ENCODE assay signal across 8 cellular contexts in genomic region chr10:102644066-102644645, GRCh38. TPM values are rescaled to one million over a fixed set of nuclear protein-coding genes. Genes with fewer than 3 reads are reported as not detected.
DNase-seq lines count a peak whose midpoint lies in the region; ATAC-seq and TF ChIP-seq lines count a peak whose summit lies in the region.

TRIM8 (plus strand) TSS chr10:102644479; CDS start chr10:102644618, 139 bp downstream.

- H3K27me3 Mint-ChIP-seq in activated T-cell treated with anti-CD3 and anti-CD28 coated beads, Interleukin-2, amount 50 U/mL, for 4 hours (ENCODE audit: low read depth) = no peaks in the 10 kb centered on the region
- H3K27me3 Mint-ChIP-seq in nephron (ENCODE audit: low read depth) = no peaks in the 10 kb centered on the region

- H3K27me3 ChIP-seq in esophagus squamous epithelium = no peaks in the 10 kb centered on the region
- no peaks in the 10 kb centered on the region for H3K27me3 ChIP-seq in tibial artery

- TF ChIP-seq CTCF in esophagus squamous epithelium (IDR thresholded peaks at IDR 0.05) (peak in 1 of 6 experiments; percentile 13), nephron (IDR thresholded peaks at IDR 0.05; ENCODE audit: unreplicated experiment in 3 of 3) (no peak), tibial artery (IDR thresholded peaks at IDR 0.05) (no peak)

- ATAC-seq in activated T-cell treated with anti-CD3 and anti-CD28 coated beads, Interleukin-2, amount 50 U/mL, for 4 hours = peak; percentile 19 to 23

- no peaks in the 10 kb centered on the region for H3K9me3 ChIP-seq in esophagus squamous epithelium
- no peaks in the 10 kb centered on the region for H3K9me3 ChIP-seq in tibial artery

- H3K4me3 Mint-ChIP-seq in activated T-cell treated with anti-CD3 and anti-CD28 coated beads, Interleukin-2, amount 50 U/mL, for 4 hours = peak within 1 kb of the TSS; percentile 92
- peak within 1 kb of the TSS; percentile 94 to 98 (median 97) for H3K4me3 Mint-ChIP-seq in nephron

- peak within 1 kb of the TSS; percentile 85 to 94 (median 90) for H3K4me3 ChIP-seq in esophagus squamous epithelium
- H3K4me3 ChIP-seq in tibial artery = peak within 1 kb of the TSS; percentile 86 to 90

- intact Hi-C loops in esophagus squamous epithelium (cut with DNase I) = no loop called here
- intact Hi-C loops in tibial artery (cut with DNase I; ENCODE audit: low total_unique reads) = loop anchor here (5.0 kb wide), 1 partner anchor 142 kb away; the partner anchor contains the start of genes ACTR1A and SUFU

- DNase-seq in NCI-H1092 treated with DMSO at 0.1 percent for 48 hours (lab: John Stamatoyannopoulos, UW) (peak; percentile 41), NCI-H1092 (lab: John Stamatoyannopoulos, UW) (no peak), NCI-H460 (ENCODE audit: extremely low read depth, low read depth) (peak; percentile 29), esophagus squamous epithelium (lab: John Stamatoyannopoulos, UW) (no peak), tibial artery (no peak), iPS-NIHi7 (ENCODE audit: extremely low spot score) (no peak)
- peak; percentile 40 for DNase-seq in activated T-cell treated with anti-CD3 and anti-CD28 coated beads, Interleukin-2, amount 50 U/mL, for 4 hours

- H3K36me3 Mint-ChIP-seq in activated T-cell treated with anti-CD3 and anti-CD28 coated beads, Interleukin-2, amount 50 U/mL, for 4 hours (ENCODE audit: insufficient read depth) = peaks cover 3% of the 10 kb centered on the region
- H3K36me3 Mint-ChIP-seq in nephron (ENCODE audit: low read depth) = peaks cover 12% of the 10 kb centered on the region

- WGBS in esophagus squamous epithelium, 2 donors = no CpG with 5 or more reads among the region's 80 CpGs

- H3K27ac Mint-ChIP-seq in nephron = peak within 1 kb of the TSS; percentile 98 to 99 (median 99)

- no peaks in the 10 kb centered on the region for H3K36me3 ChIP-seq in esophagus squamous epithelium
- no peaks in the 10 kb centered on the region for H3K36me3 ChIP-seq in tibial artery

- H3K9me3 Mint-ChIP-seq in activated T-cell treated with anti-CD3 and anti-CD28 coated beads, Interleukin-2, amount 50 U/mL, for 4 hours = no peaks in the 10 kb centered on the region
- H3K9me3 Mint-ChIP-seq in nephron = no peaks in the 10 kb centered on the region

- peak in 2 of 4 donors; percentile 11 to 56 for TF ChIP-seq POLR2A in esophagus squamous epithelium (IDR thresholded peaks at IDR 0.05)

- peaks cover 40% of the 10 kb centered on the region for H3K4me1 Mint-ChIP-seq in activated T-cell treated with anti-CD3 and anti-CD28 coated beads, Interleukin-2, amount 50 U/mL, for 4 hours (ENCODE audit: low read depth)
- H3K4me1 Mint-ChIP-seq in nephron = peaks cover 36% of the 10 kb centered on the region

- H3K4me1 ChIP-seq in esophagus squamous epithelium = peaks cover 31 to 46% (median 31%) of the 10 kb centered on the region in 3 donors
- peaks cover 0 to 31% (median 27%) of the 10 kb centered on the region in 4 donors for H3K4me1 ChIP-seq in tibial artery

- H3K27ac ChIP-seq in esophagus squamous epithelium (peak within 1 kb of the TSS; percentile 97 to 100 (median 99)), tibial artery (peak within 1 kb of the TSS; percentile 97 to 99)

RNA-seq across cellular contexts. Expression of gene TRIM8, which starts in this region (rescaled TPM):
- total RNA-seq in NCI-H460 (2014; rRNA removed; shearing (Covaris generic)) = 36.9 and 42.6 TPM in 2 replicates
- 14.4 and 38.2 TPM in 2 replicates for polyA plus RNA-seq in NCI-H460 (2014; cell fraction: nucleus; rRNA removed)
- total RNA-seq in activated T-cell treated with anti-CD3 and anti-CD28 coated beads, Interleukin-2, amount 50 U/mL, for 4 hours = 10 to 100 TPM; 53.9 to 67.6 (median 59.9) TPM
- total RNA-seq in esophagus squamous epithelium = 10 to 100 TPM; 27.6 to 75.9 (median 48.8) TPM

Comparison
In these comparisons a context has a peak if more than half of its experiments do, and no peak if none do; other contexts are left out.
1. DNase-seq: peak in NCI-H1092 treated with DMSO at 0.1 percent for 48 hours (single experiment), NCI-H460 (single experiment) and activated T-cell treated with anti-CD3 and anti-CD28 coated beads, Interleukin-2, amount 50 U/mL, for 4 hours (single experiment); none in NCI-H1092 (single experiment), esophagus squamous epithelium (single experiment), tibial artery (0 of 2) and iPS-NIHi7 (single experiment).